Comparison of ENCODE assay signal across 20 cellular contexts in genomic region chrX:41877167-41877566, GRCh38.
"Had no signal": no experiment of that assay in that cellular context is flagged by ENCODE, and none has a peak within 500 bp of the region (broad histone marks: within the 10 kb centered on the region; RNA-seq: fewer than 3 reads in every experiment).

No MANE protein-coding gene starts in this region.

- H3K27ac ChIP-seq: coronary artery, dorsolateral prefrontal cortex, left ventricle myocardium inferior, lower lobe of right lung, neural progenitor cell, ovary, thyroid gland had no signal

- DNase-seq: dorsolateral prefrontal cortex; effector CD8-positive, alpha-beta T cell; foreskin melanocyte; head of caudate nucleus; hippocampal formation; left ventricle myocardium inferior; lower lobe of right lung; natural killer cell; nucleus accumbens; ovary; right cardiac atrium; stimulated activated CD4-positive, alpha-beta T cell treated with anti-CD3 and anti-CD28 coated beads, Interleukin-2, amount 100 ng/mL, for 48 hours; stimulated activated naive CD4-positive, alpha-beta T cell treated with Interleukin-2 at 50 U/mL for 16 hours; thyroid gland had no signal

- H3K27me3 ChIP-seq: neural progenitor cell, ovary, thyroid gland had no signal

- H3K27ac Mint-ChIP-seq: memory B cell, mesothelial cell of epicardium, natural killer cell, neural progenitor cell, type B pancreatic cell had no signal

- H3K36me3 Mint-ChIP-seq: natural killer cell, neural progenitor cell, type B pancreatic cell had no signal

- H3K9me3 Mint-ChIP-seq: memory B cell, natural killer cell, type B pancreatic cell had no signal

- H3K4me1 Mint-ChIP-seq: mesothelial cell of epicardium, neural progenitor cell had no signal

- H3K4me3 ChIP-seq: coronary artery, dorsolateral prefrontal cortex, left ventricle myocardium inferior, lower lobe of right lung, neural progenitor cell, ovary, smooth muscle cell, thyroid gland had no signal

- H3K36me3 ChIP-seq: left ventricle myocardium inferior, lower lobe of right lung, neural progenitor cell, ovary, thyroid gland had no signal

- H3K4me3 Mint-ChIP-seq: memory B cell, mesothelial cell of epicardium, natural killer cell, neural progenitor cell, type B pancreatic cell had no signal

- H3K4me1 ChIP-seq: left ventricle myocardium inferior, lower lobe of right lung, neural progenitor cell, thyroid gland had no signal

- ATAC-seq: lower lobe of right lung, natural killer cell, right cardiac atrium had no signal

- H3K27me3 Mint-ChIP-seq: memory B cell, type B pancreatic cell had no signal

- H3K9me3 ChIP-seq: left ventricle myocardium inferior, lower lobe of right lung, ovary, thyroid gland had no signal
